ENCODE assay signal across 8 cellular contexts in genomic region chr4:77155631-77156345, GRCh38. TPM values are rescaled to one million over a fixed set of nuclear protein-coding genes. Genes with fewer than 3 reads are reported as not detected.
DNase-seq lines count a peak whose midpoint lies in the region; ATAC-seq, FAIRE-seq and TF ChIP-seq lines count a peak whose summit lies in the region.

No MANE protein-coding gene starts in this region.

- no peak for ATAC-seq in HG03521 (IDR thresholded peaks at IDR 0.05; ENCODE audit: unreplicated experiment)

- H3K9me3 Mint-ChIP-seq in neural crest cell, result no peaks in the 10 kb centered on the region

- peak overlapping the region; percentile 100 for H3K27ac Mint-ChIP-seq in neural crest cell (ENCODE audit: unreplicated experiment)

- peaks cover 49% of the 10 kb centered on the region for H3K4me1 Mint-ChIP-seq in neural crest cell

- DNase-seq in COLO668 (lab: John Stamatoyannopoulos, UW; ENCODE audit: unreplicated experiment), result peak; percentile 22
- peak in 2 of 3 experiments; percentile 65 to 89 for DNase-seq in NCI-H1417 (lab: John Stamatoyannopoulos, UW)
- DNase-seq in neural crest cell (ENCODE audit: low read depth, low spot score), result no peak
- DNase-seq in stimulated activated CD4-positive, alpha-beta T cell treated with anti-CD3 and anti-CD28 coated beads, Interleukin-15, amount 100 ng/mL, for 24 hours, result no peak
- no peak for DNase-seq in OCI-M1 (lab: John Stamatoyannopoulos, UW)
- DNase-seq in D721Med (ENCODE audit: insufficient read length, low spot score), result no peak

- H3K4me3 Mint-ChIP-seq in neural crest cell, result peak overlapping the region; percentile 98

- H3K36me3 Mint-ChIP-seq in neural crest cell (ENCODE audit: low read depth), result peaks cover 3% of the 10 kb centered on the region

- H3K27ac ChIP-seq in cingulate gyrus (ENCODE audit: low read depth, low read length), result peak overlapping the region; percentile 92

- FAIRE-seq in D721Med (lab: Jason Lieb, UNC), result no peak

- peaks cover 3% of the 10 kb centered on the region for H3K27me3 Mint-ChIP-seq in neural crest cell (ENCODE audit: low read depth)

- TF ChIP-seq CTCF in neural crest cell (conservative IDR thresholded peaks at IDR 0.05), result no peak
- no peak for TF ChIP-seq CTCF in D721Med (IDR thresholded peaks at IDR 0.05; ENCODE audit: insufficient read depth, missing control alignments)

RNA-seq across cellular contexts. Expression of gene CCNG2, which starts 1.2 kb away (rescaled TPM):
- 57.2 and 58.8 TPM in 2 replicates for total RNA-seq in neural crest cell

Comparison
In these comparisons a context has a peak if more than half of its experiments do, and no peak if none do; other contexts are left out.
1. DNase-seq: peak in COLO668 (single experiment) and NCI-H1417 (2 of 3); none in neural crest cell (single experiment), stimulated activated CD4-positive, alpha-beta T cell treated with anti-CD3 and anti-CD28 coated beads, Interleukin-15, amount 100 ng/mL, for 24 hours (single experiment), OCI-M1 (single experiment) and D721Med (single experiment).